ENCODE assay signal across 1 cellular context in genomic region chr3:49723631-49724551, GRCh38.
TF ChIP-seq lines count a peak whose summit lies in the region.

Gene GMPPB, minus strand, starts transcription at chr3:49723951. Its CDS starts 225 bp downstream, at chr3:49723726.

TF ChIP-seq in HepG2, 621 proteins besides CTCF, POLR2A, EP300 and RAD21 (continued from another document and continues in another):
- TF ChIP-seq YEATS2 (CRISPR knock-in tag; IDR thresholded peaks at IDR 0.05; ENCODE audit: borderline replicate concordance) (peak; percentile 85; the same call in 1 of the 2 replicates), ZBTB7A (CRISPR knock-in tag; IDR thresholded peaks at IDR 0.05) (no peak), SETDB1 (CRISPR knock-in tag; IDR thresholded peaks at IDR 0.05; ENCODE audit: borderline replicate concordance) (no peak), CENPX (CRISPR knock-in tag; IDR thresholded peaks at IDR 0.05) (no peak), GATA4 (IDR thresholded peaks at IDR 0.05; ENCODE audit: borderline replicate concordance, low read depth) (no peak), ZBTB20 (CRISPR knock-in tag; IDR thresholded peaks at IDR 0.05; ENCODE audit: borderline replicate concordance, low read depth) (no peak), CC2D1A (CRISPR knock-in tag; IDR thresholded peaks at IDR 0.05) (no peak), TEAD2 (CRISPR knock-in tag; IDR thresholded peaks at IDR 0.05) (no peak), NFIB (CRISPR knock-in tag; IDR thresholded peaks at IDR 0.05; ENCODE audit: borderline replicate concordance) (no peak), ZNF552 (CRISPR knock-in tag; IDR thresholded peaks at IDR 0.05; ENCODE audit: borderline replicate concordance) (peak; percentile 71; the same call in 1 of the 2 replicates), LCORL (IDR thresholded peaks at IDR 0.05) (no peak), LCORL (CRISPR knock-in tag; IDR thresholded peaks at IDR 0.05) (peak; percentile 40; the same call in 1 of the 2 replicates), FIP1L1 (IDR thresholded peaks at IDR 0.05; ENCODE audit: borderline replicate concordance, insufficient read depth, low read depth, low read length) (no peak), FOXJ3 (CRISPR knock-in tag; IDR thresholded peaks at IDR 0.05; ENCODE audit: borderline replicate concordance) (no peak), MEF2D (CRISPR knock-in tag; IDR thresholded peaks at IDR 0.05) (no peak), SSRP1 (CRISPR knock-in tag; IDR thresholded peaks at IDR 0.05) (no peak), MTA3 (CRISPR knock-in tag; IDR thresholded peaks at IDR 0.05) (no peak), NCOR1 (IDR thresholded peaks at IDR 0.05; ENCODE audit: borderline replicate concordance, low read length) (no peak), AHR (CRISPR knock-in tag; IDR thresholded peaks at IDR 0.05) (0 out of 2 replicates have a peak, but pooled peaks have one; percentile 17), SUZ12 (IDR thresholded peaks at IDR 0.05; ENCODE audit: low read depth, low read length) (no peak), GLI4 (CRISPR knock-in tag; IDR thresholded peaks at IDR 0.05; ENCODE audit: borderline replicate concordance) (0 out of 2 replicates have a peak, but pooled peaks have one; percentile 9), HOXA5 (CRISPR knock-in tag; IDR thresholded peaks at IDR 0.05) (peak; percentile 47; the same call in 1 of the 2 replicates), ZKSCAN5 (CRISPR knock-in tag; IDR thresholded peaks at IDR 0.05) (no peak), NFAT5 (CRISPR knock-in tag; IDR thresholded peaks at IDR 0.05) (no peak; the same call in 1 of the 2 replicates), ZSCAN25 (CRISPR knock-in tag; IDR thresholded peaks at IDR 0.05) (no peak), MAZ (IDR thresholded peaks at IDR 0.05; ENCODE audit: borderline replicate concordance, low read depth, low read length) (no peak), MAZ (CRISPR knock-in tag; IDR thresholded peaks at IDR 0.05; ENCODE audit: low read depth) (peak; percentile 47; the same call in 1 of the 2 replicates), ZNF772 (CRISPR knock-in tag; IDR thresholded peaks at IDR 0.05) (peak; percentile 66), KDM6A (CRISPR knock-in tag; IDR thresholded peaks at IDR 0.05; ENCODE audit: low read depth) (no peak), ZNF256 (CRISPR knock-in tag; conservative IDR thresholded peaks at IDR 0.05) (no peak), MYNN (CRISPR knock-in tag; IDR thresholded peaks at IDR 0.05; ENCODE audit: low read depth) (no peak), CREM (IDR thresholded peaks at IDR 0.05) (peak; percentile 26), CREM (CRISPR knock-in tag; IDR thresholded peaks at IDR 0.05) (peak; percentile 47; the same call in 1 of the 2 replicates), MEIS2 (CRISPR knock-in tag; IDR thresholded peaks at IDR 0.05) (no peak; the same call in 1 of the 2 replicates), MED1 (CRISPR knock-in tag; IDR thresholded peaks at IDR 0.05) (peak; percentile 38), JUND (CRISPR knock-in tag; IDR thresholded peaks at IDR 0.05) (no peak), ZNF207 (IDR thresholded peaks at IDR 0.05; ENCODE audit: borderline replicate concordance) (no peak), ZNF776 (CRISPR knock-in tag; IDR thresholded peaks at IDR 0.05) (peak; percentile 90; the same call in 1 of the 2 replicates), THAP9 (CRISPR knock-in tag; IDR thresholded peaks at IDR 0.05; ENCODE audit: borderline replicate concordance) (peak; percentile 72; the same call in 1 of the 2 replicates), ZSCAN20 (CRISPR knock-in tag; IDR thresholded peaks at IDR 0.05; ENCODE audit: borderline replicate concordance) (no peak), CREB1 (IDR thresholded peaks at IDR 0.05) (peak; percentile 96), CREB1 (CRISPR knock-in tag; IDR thresholded peaks at IDR 0.05) (peak; percentile 76; the same call in 1 of the 2 replicates), RBM22 (optimal IDR thresholded peaks at IDR 0.05; ENCODE audit: low read length) (peak; percentile 26), ZNF615 (CRISPR knock-in tag; IDR thresholded peaks at IDR 0.05; ENCODE audit: borderline replicate concordance) (no peak), TOPORS (CRISPR knock-in tag; IDR thresholded peaks at IDR 0.05) (no peak), PAF1 (CRISPR knock-in tag; IDR thresholded peaks at IDR 0.05) (no peak), EZH2 (conservative IDR thresholded peaks at IDR 0.05; ENCODE audit: low read depth, low read length) (no peak)
- TF ChIP-seq, protein P1, sequence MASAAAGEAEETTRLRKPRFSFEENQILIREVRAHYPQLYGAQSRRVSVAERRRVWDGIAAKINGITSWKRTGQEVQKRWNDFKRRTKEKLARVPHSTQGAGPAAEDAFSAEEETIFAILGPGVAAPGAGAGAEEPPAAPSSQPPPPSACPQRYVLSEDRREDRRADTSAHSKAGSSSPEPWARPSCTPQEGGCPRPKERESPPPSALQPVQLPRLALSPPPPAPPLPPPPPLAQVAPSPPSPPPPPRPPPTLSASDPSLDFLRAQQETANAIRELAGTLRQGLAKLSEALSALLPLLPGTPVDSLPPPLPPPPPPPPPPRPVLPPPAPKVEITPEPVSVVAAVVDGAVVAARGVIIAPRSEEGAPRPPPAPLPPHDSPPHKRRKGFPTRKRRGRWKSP (CRISPR knock-in tag; IDR thresholded peaks at IDR 0.05) = peak; percentile 91
- TF ChIP-seq, protein P2, sequence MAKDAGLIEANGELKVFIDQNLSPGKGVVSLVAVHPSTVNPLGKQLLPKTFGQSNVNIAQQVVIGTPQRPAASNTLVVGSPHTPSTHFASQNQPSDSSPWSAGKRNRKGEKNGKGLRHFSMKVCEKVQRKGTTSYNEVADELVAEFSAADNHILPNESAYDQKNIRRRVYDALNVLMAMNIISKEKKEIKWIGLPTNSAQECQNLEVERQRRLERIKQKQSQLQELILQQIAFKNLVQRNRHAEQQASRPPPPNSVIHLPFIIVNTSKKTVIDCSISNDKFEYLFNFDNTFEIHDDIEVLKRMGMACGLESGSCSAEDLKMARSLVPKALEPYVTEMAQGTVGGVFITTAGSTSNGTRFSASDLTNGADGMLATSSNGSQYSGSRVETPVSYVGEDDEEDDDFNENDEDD (CRISPR knock-in tag; IDR thresholded peaks at IDR 0.05; ENCODE audit: borderline replicate concordance) = peak; percentile 77
- TF ChIP-seq, protein P3, sequence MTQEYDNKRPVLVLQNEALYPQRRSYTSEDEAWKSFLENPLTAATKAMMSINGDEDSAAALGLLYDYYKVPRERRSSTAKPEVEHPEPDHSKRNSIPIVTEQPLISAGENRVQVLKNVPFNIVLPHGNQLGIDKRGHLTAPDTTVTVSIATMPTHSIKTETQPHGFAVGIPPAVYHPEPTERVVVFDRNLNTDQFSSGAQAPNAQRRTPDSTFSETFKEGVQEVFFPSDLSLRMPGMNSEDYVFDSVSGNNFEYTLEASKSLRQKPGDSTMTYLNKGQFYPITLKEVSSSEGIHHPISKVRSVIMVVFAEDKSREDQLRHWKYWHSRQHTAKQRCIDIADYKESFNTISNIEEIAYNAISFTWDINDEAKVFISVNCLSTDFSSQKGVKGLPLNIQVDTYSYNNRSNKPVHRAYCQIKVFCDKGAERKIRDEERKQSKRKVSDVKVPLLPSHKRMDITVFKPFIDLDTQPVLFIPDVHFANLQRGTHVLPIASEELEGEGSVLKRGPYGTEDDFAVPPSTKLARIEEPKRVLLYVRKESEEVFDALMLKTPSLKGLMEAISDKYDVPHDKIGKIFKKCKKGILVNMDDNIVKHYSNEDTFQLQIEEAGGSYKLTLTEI (CRISPR knock-in tag; conservative IDR thresholded peaks at IDR 0.05) = no peak
- TF ChIP-seq, protein P4, sequence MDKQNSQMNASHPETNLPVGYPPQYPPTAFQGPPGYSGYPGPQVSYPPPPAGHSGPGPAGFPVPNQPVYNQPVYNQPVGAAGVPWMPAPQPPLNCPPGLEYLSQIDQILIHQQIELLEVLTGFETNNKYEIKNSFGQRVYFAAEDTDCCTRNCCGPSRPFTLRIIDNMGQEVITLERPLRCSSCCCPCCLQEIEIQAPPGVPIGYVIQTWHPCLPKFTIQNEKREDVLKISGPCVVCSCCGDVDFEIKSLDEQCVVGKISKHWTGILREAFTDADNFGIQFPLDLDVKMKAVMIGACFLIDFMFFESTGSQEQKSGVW (CRISPR knock-in tag; IDR thresholded peaks at IDR 0.05; ENCODE audit: borderline replicate concordance) = no peak
- TF ChIP-seq, protein P5, sequence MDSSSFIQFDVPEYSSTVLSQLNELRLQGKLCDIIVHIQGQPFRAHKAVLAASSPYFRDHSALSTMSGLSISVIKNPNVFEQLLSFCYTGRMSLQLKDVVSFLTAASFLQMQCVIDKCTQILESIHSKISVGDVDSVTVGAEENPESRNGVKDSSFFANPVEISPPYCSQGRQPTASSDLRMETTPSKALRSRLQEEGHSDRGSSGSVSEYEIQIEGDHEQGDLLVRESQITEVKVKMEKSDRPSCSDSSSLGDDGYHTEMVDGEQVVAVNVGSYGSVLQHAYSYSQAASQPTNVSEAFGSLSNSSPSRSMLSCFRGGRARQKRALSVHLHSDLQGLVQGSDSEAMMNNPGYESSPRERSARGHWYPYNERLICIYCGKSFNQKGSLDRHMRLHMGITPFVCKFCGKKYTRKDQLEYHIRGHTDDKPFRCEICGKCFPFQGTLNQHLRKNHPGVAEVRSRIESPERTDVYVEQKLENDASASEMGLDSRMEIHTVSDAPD (CRISPR knock-in tag; IDR thresholded peaks at IDR 0.05) = no peak
- TF ChIP-seq, protein P6, sequence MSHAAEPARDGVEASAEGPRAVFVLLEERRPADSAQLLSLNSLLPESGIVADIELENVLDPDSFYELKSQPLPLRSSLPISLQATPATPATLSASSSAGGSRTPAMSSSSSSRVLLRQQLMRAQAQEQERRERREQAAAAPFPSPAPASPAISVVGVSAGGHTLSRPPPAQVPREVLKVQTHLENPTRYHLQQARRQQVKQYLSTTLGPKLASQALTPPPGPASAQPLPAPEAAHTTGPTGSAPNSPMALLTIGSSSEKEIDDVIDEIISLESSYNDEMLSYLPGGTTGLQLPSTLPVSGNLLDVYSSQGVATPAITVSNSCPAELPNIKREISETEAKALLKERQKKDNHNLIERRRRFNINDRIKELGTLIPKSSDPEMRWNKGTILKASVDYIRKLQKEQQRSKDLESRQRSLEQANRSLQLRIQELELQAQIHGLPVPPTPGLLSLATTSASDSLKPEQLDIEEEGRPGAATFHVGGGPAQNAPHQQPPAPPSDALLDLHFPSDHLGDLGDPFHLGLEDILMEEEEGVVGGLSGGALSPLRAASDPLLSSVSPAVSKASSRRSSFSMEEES (CRISPR knock-in tag; IDR thresholded peaks at IDR 0.05) = 0 out of 2 replicates have a peak, but pooled peaks have one; percentile 8
